Comparison of ENCODE assay signal across 21 cellular contexts in genomic region chr12:55845785-55846496, GRCh38. TPM values are rescaled to one million over a fixed set of nuclear protein-coding genes. Genes with fewer than 3 reads are reported as not detected.
DNase-seq lines count a peak whose midpoint lies in the region; ATAC-seq and TF ChIP-seq lines count a peak whose summit lies in the region.
"Had no signal": no experiment of that assay in that cellular context is flagged by ENCODE, and none has a peak within 500 bp of the region (broad histone marks: within the 10 kb centered on the region; RNA-seq: fewer than 3 reads in every experiment).

No MANE protein-coding gene starts in this region.

- no peak overlapping the region for H3K4me2 ChIP-seq in neural progenitor cell

- peaks cover 41% of the 10 kb centered on the region for H3K4me1 Mint-ChIP-seq in neural progenitor cell
- H3K4me1 Mint-ChIP-seq: central memory CD8-positive, alpha-beta T cell had no signal

- peaks cover 14% of the 10 kb centered on the region for H3F3A ChIP-seq in neural progenitor cell (ENCODE audit: low read depth)

- H2AFZ ChIP-seq in neural progenitor cell (replicated peaks): no peak overlapping the region

- H3K79me2 ChIP-seq in neural progenitor cell (ENCODE audit: low read depth): no peaks in the 10 kb centered on the region

- no peaks in the 10 kb centered on the region for H3K36me3 Mint-ChIP-seq in neural progenitor cell
- H3K36me3 Mint-ChIP-seq: activated naive CD8-positive, alpha-beta T cell; memory B cell had no signal

- no peak for TF ChIP-seq EP300 in transverse colon (IDR thresholded peaks at IDR 0.05; ENCODE audit: low read depth)

- H3K9ac ChIP-seq in neural progenitor cell: no peak overlapping the region

- whole genome bisulfite sequencing in transverse colon (ENCODE audit: low coverage in 1 of 2), 2 donors: 75 to 79% methylated on average over 4 to 7 of the region's 7 CpGs

- H3K9me3 ChIP-seq in neural progenitor cell (ENCODE audit: low read depth): no peaks in the 10 kb centered on the region
- H3K9me3 ChIP-seq in transverse colon: no peaks in the 10 kb centered on the region
- H3K9me3 ChIP-seq: HAP-1, SJSA1, thyroid gland had no signal

- intact Hi-C loops in transverse colon (cut with DNase I; ENCODE audit: low total_unique reads): no loop called here

- H3K27ac ChIP-seq in coronary artery (peak overlapping the region; percentile 78 to 97), neural progenitor cell (no peak overlapping the region), transverse colon (peak overlapping the region; percentile 85 to 94 (median 89))

- no peaks in the 10 kb centered on the region for H4K20me1 ChIP-seq in neural progenitor cell (ENCODE audit: low read depth)
- H4K20me1 ChIP-seq: BLaER1 treated with 17β-estradiol and CSF1 and Interleukin-3, amounts not matched to agents 10 nM and 100 nM had no signal

- no peaks in the 10 kb centered on the region for H3K9me3 Mint-ChIP-seq in neural progenitor cell
- H3K9me3 Mint-ChIP-seq: central memory CD8-positive, alpha-beta T cell; memory B cell had no signal

- TF ChIP-seq CTCF in coronary artery (IDR thresholded peaks at IDR 0.05) (no peak), neural progenitor cell (IDR thresholded peaks at IDR 0.05) (no peak), transverse colon (IDR thresholded peaks at IDR 0.05) (no peak)

- H3K4me3 Mint-ChIP-seq in neural progenitor cell: peak overlapping the region; percentile 38
- H3K4me3 Mint-ChIP-seq: activated naive CD8-positive, alpha-beta T cell; central memory CD8-positive, alpha-beta T cell; memory B cell had no signal

- H3K27me3 ChIP-seq in neural progenitor cell (no peaks in the 10 kb centered on the region), transverse colon (peaks cover 10% of the 10 kb centered on the region)
- H3K27me3 ChIP-seq: BLaER1 treated with 17β-estradiol and CSF1 and Interleukin-3, amounts not matched to agents 10 nM and 100 nM; SJSA1; thyroid gland had no signal

- H3K27me3 Mint-ChIP-seq in neural progenitor cell (ENCODE audit: insufficient read depth, low read depth): peaks cover 2% of the 10 kb centered on the region
- H3K27me3 Mint-ChIP-seq: activated naive CD8-positive, alpha-beta T cell had no signal

- peak; percentile 14 for DNase-seq in activated effector memory CD4-positive, alpha-beta T cell treated with anti-CD3 and anti-CD28 coated beads, Interleukin-2, amount 50 U/mL, for 16 hours
- DNase-seq in activated effector memory CD4-positive, alpha-beta T cell treated with Interleukin-2 at 50 U/mL for 16 hours: no peak
- DNase-seq in coronary artery (ENCODE audit: low spot score) (no peak), neural progenitor cell (ENCODE audit: low spot score) (no peak), transverse colon (no peak)
- no peak for DNase-seq in effector CD8-positive, alpha-beta T cell (lab: John Stamatoyannopoulos, UW)
- DNase-seq: activated CD4-positive, alpha-beta T cell treated with anti-CD3 and anti-CD28 coated beads for 48 hours; foreskin melanocyte; NCI-H1694; NCI-H2227 treated with DMSO at 0.1 percent for 48 hours; stimulated activated CD4-positive, alpha-beta T cell treated with anti-CD3 and anti-CD28 coated beads, Interleukin-2, amount 100 ng/mL, for 48 hours; T1000; thyroid gland had no signal

- H3K27ac Mint-ChIP-seq in neural progenitor cell: no peak overlapping the region
- H3K27ac Mint-ChIP-seq: activated naive CD8-positive, alpha-beta T cell; memory B cell had no signal

- TF ChIP-seq POLR2A in transverse colon (IDR thresholded peaks at IDR 0.05): no peak

- no peaks in the 10 kb centered on the region for H3K36me3 ChIP-seq in neural progenitor cell
- no peaks in the 10 kb centered on the region for H3K36me3 ChIP-seq in transverse colon
- H3K36me3 ChIP-seq: HAP-1, SJSA1, thyroid gland had no signal

- peaks cover 20% of the 10 kb centered on the region for H3K4me1 ChIP-seq in neural progenitor cell
- H3K4me1 ChIP-seq in transverse colon: peaks cover 0 to 11% (median 4%) of the 10 kb centered on the region in 4 donors
- H3K4me1 ChIP-seq: HAP-1 had no signal

- in situ Hi-C loops in transverse colon (cut with MboI; ENCODE audit: low pct_ligation_motif_present in 1 of 4, low pct_unique_long_range_greater_than_20kb in 1 of 4, low sequenced_read_pairs in 3 of 4): no loop called here

- H3K4me3 ChIP-seq in coronary artery: no peak overlapping the region
- H3K4me3 ChIP-seq in neural progenitor cell: no peak overlapping the region
- H3K4me3 ChIP-seq in transverse colon: no peak overlapping the region
- H3K4me3 ChIP-seq: BLaER1 treated with 17β-estradiol and CSF1 and Interleukin-3, amounts not matched to agents 10 nM and 100 nM; HAP-1; SJSA1; thyroid gland had no signal

- ATAC-seq in HG02870 (IDR thresholded peaks at IDR 0.05; ENCODE audit: unreplicated experiment) (no peak), GM18517 (IDR thresholded peaks at IDR 0.05; ENCODE audit: unreplicated experiment) (no peak)

RNA-seq across cellular contexts. Expression of gene MMP19, which starts 3.2 kb away (rescaled TPM):
- 0.13 and 0.28 TPM in 2 replicates for total RNA-seq in neural progenitor cell (ENCODE audit: low replicate concordance)
- total RNA-seq in transverse colon: 10 to 100 TPM in 2 of 4 donors, 1 to 10 TPM in 2; 5.2 to 29.2 (median 14.8) TPM

RNA-seq across cellular contexts. Expression of gene DNAJC14, which starts 16.6 kb away (rescaled TPM):
- 29.9 and 39.9 TPM in 2 replicates for total RNA-seq in neural progenitor cell (ENCODE audit: low replicate concordance)
- 10 to 100 TPM; 10.3 to 35.4 (median 24.1) TPM for total RNA-seq in transverse colon

RNA-seq across cellular contexts. Expression of gene ORMDL2, which starts 28.1 kb away (rescaled TPM):
- total RNA-seq in neural progenitor cell (ENCODE audit: low replicate concordance) (12.5 and 16.0 TPM in 2 replicates), transverse colon (10 to 100 TPM in 2 of 4 donors, 1 to 10 TPM in 2; 3.7 to 40.3 (median 21.7) TPM)

RNA-seq across cellular contexts. Expression of gene SARNP, which starts 28.4 kb away (rescaled TPM):
- total RNA-seq in neural progenitor cell (ENCODE audit: low replicate concordance): 166 and 266 TPM in 2 replicates
- 10 to 100 TPM; 38.0 to 50.7 (median 45.0) TPM for total RNA-seq in transverse colon
